Comparison of ENCODE assay signal across 8 cellular contexts in the genomic region with DNA sequence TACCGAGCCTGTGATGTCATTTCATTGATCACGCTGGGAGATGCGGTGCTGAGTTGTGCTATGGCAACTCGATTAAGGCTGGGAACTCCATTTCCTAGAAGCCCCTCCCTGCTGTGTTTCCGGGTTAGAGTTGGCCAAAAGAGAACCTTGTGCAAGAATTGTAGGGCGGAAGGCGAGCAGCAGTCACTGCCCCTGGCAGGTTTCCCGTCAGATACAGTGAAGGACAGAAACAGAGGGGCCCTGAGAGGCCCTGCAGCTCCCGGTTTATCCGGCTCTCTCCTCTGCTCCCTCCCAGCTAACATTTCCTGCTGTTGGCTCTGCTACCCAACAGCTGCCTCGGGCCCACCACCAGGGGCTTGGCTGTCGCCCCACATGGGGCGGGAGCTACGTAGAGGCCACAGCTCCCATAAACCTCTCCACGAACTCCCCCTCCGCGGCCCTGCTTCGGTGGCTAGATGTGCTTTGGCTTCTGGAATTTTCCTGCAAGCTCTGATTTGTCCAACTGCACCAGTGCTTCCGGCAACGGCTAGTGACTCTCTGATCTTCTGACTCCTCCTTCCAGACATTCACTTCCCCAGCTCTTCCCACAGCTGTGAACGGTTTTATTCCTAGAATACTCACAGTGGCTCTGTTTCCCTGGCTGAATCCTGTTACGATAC.
A peak's percentile ranks its signal among the peaks of the same experiment; 100 is the strongest.
DNase-seq lines count a peak whose midpoint lies in the region; ATAC-seq, FAIRE-seq and TF ChIP-seq lines count a peak whose summit lies in the region.

No MANE protein-coding gene starts in this region.

- TF ChIP-seq CTCF in AG10803 (conservative IDR thresholded peaks at IDR 0.05; ENCODE audit: low read length) (no peak), SU-DHL-6 (IDR thresholded peaks at IDR 0.05; ENCODE audit: insufficient read depth, low read length, poor library complexity, severe bottlenecking) (no peak), heart right ventricle (IDR thresholded peaks at IDR 0.05) (peak in 6 of 9 donors; percentile 24 to 47 (median 36))

- H3K9me2 ChIP-seq in SU-DHL-6 (replicated peaks; ENCODE audit: insufficient read depth, low read length), result no peaks in the 10 kb centered on the region

- peak overlapping the region; percentile 61 for H2AFZ ChIP-seq in SU-DHL-6 (ENCODE audit: low read depth, low read length, severe bottlenecking)

- H3K36me3 ChIP-seq in SU-DHL-6 (ENCODE audit: low read length) (no peaks in the 10 kb centered on the region), heart right ventricle (no peaks in the 10 kb centered on the region)

- 0 to 3% methylated on average over 20 to 22 of the region's 22 CpGs for WGBS in heart right ventricle, 2 donors

- DNase-seq in AG10803 (ENCODE audit: low read depth) (peak; percentile 87), HEK293T (ENCODE audit: extremely low spot score) (peak; percentile 35), amniotic stem cell (lab: John Stamatoyannopoulos, UW) (peak; percentile 29), heart right ventricle (peak; percentile 70 to 90), posterior vena cava (ENCODE audit: low spot score) (peak; percentile 90), urothelium cell line (ENCODE audit: low spot score) (peak; percentile 35), NCI-H526 (lab: John Stamatoyannopoulos, UW) (no peak)

- peak; percentile 94 to 97 (median 96) for ATAC-seq in heart right ventricle

- no peak for FAIRE-seq in urothelium cell line (lab: Jason Lieb, UNC)

- H3F3A ChIP-seq in SU-DHL-6 (ENCODE audit: insufficient read depth), result no peaks in the 10 kb centered on the region

- POLR2A ChIA-PET in HEK293T (lab: Yijun Ruan, JAX), result no interaction called here

- H3K4me1 ChIP-seq in heart right ventricle, result peaks cover 0 to 24% (median 8%) of the 10 kb centered on the region in 9 donors

- no peaks in the 10 kb centered on the region for H3K9me3 ChIP-seq in SU-DHL-6 (ENCODE audit: insufficient read depth, low read length)
- no peaks in the 10 kb centered on the region for H3K9me3 ChIP-seq in heart right ventricle

- intact Hi-C loops in heart right ventricle (cut with DNase I), result loop anchor here in 5 of 10 donors (1.0 to 10.0 kb wide), 7 partner anchors 46 to 104 kb away; partner anchors contain the start of gene USP9X (in 2 of the 5)
- intact Hi-C loops in posterior vena cava (cut with DNase I), result no loop called here

- H3K79me2 ChIP-seq in SU-DHL-6 (ENCODE audit: insufficient read depth, low read length), result no peaks in the 10 kb centered on the region

- no peaks in the 10 kb centered on the region for H3K27me3 ChIP-seq in SU-DHL-6 (ENCODE audit: low read length)
- peaks cover 0 to 56% (median 0%) of the 10 kb centered on the region in 7 donors for H3K27me3 ChIP-seq in heart right ventricle

- H3K4me2 ChIP-seq in SU-DHL-6 (ENCODE audit: low read depth, low read length, poor library complexity, severe bottlenecking), result peak overlapping the region; percentile 41

- H3K4me3 ChIP-seq in AG10803 (ENCODE audit: low read length), result peak overlapping the region; percentile 52
- H3K4me3 ChIP-seq in SU-DHL-6 (ENCODE audit: insufficient read depth, low read length, poor library complexity, severe bottlenecking), result no peak overlapping the region
- H3K4me3 ChIP-seq in heart right ventricle, result peak overlapping the region in 8 of 10 donors; percentile 6 to 45 (median 36)

- H3K9ac ChIP-seq in SU-DHL-6 (ENCODE audit: low read length), result no peak overlapping the region; the same call in 1 of the 2 replicates

- H3K27ac ChIP-seq in SU-DHL-6 (ENCODE audit: low read depth, low read length) (no peak overlapping the region), heart right ventricle (peak overlapping the region; percentile 64 to 91 (median 84))

- H4K20me1 ChIP-seq in SU-DHL-6 (ENCODE audit: low read depth, low read length), result no peaks in the 10 kb centered on the region

- CTCF ChIA-PET in HEK293T (lab: Yijun Ruan, JAX), result interaction anchor here (0.6 kb wide), 1 partner anchor 9 kb away, joined by 3 read pairs; no protein-coding TSS in a partner anchor

TF ChIP-seq in HEK293T, 16 proteins besides CTCF, POLR2A, EP300 and RAD21:
- TF ChIP-seq FOXA1 (IDR thresholded peaks at IDR 0.05) (no peak), FOXK2 (IDR thresholded peaks at IDR 0.05) (no peak), TARDBP (IDR thresholded peaks at IDR 0.05) (no peak), ELF4 (IDR thresholded peaks at IDR 0.05) (no peak), FOXM1 (IDR thresholded peaks at IDR 0.05; ENCODE audit: borderline replicate concordance) (no peak), CTBP1 (IDR thresholded peaks at IDR 0.05; ENCODE audit: borderline replicate concordance) (no peak), SUZ12 (IDR thresholded peaks at IDR 0.05) (no peak), ARNT (IDR thresholded peaks at IDR 0.05) (no peak), BHLHE40 (IDR thresholded peaks at IDR 0.05; ENCODE audit: borderline replicate concordance) (no peak), ZNF384 (IDR thresholded peaks at IDR 0.05) (no peak), NFRKB (IDR thresholded peaks at IDR 0.05) (no peak), HDGF (IDR thresholded peaks at IDR 0.05; ENCODE audit: borderline replicate concordance) (no peak), LEF1 (IDR thresholded peaks at IDR 0.05; ENCODE audit: borderline replicate concordance) (no peak), L3MBTL2 (conservative IDR thresholded peaks at IDR 0.05) (no peak), SP1 (IDR thresholded peaks at IDR 0.05) (no peak), PKNOX1 (IDR thresholded peaks at IDR 0.05) (no peak)

Comparison
In these comparisons a context has a peak if more than half of its experiments do, and no peak if none do; other contexts are left out.
1. DNase-seq: peak in AG10803 (single experiment), HEK293T (single experiment), amniotic stem cell (single experiment), heart right ventricle (2 of 2), posterior vena cava (single experiment) and urothelium cell line (single experiment); none in NCI-H526 (0 of 2).
2. CTCF ChIP-seq: peak in heart right ventricle (6 of 9); none in AG10803 (single experiment) and SU-DHL-6 (single experiment).